Comparison of ENCODE assay signal across 1 cellular context in the genomic region with DNA sequence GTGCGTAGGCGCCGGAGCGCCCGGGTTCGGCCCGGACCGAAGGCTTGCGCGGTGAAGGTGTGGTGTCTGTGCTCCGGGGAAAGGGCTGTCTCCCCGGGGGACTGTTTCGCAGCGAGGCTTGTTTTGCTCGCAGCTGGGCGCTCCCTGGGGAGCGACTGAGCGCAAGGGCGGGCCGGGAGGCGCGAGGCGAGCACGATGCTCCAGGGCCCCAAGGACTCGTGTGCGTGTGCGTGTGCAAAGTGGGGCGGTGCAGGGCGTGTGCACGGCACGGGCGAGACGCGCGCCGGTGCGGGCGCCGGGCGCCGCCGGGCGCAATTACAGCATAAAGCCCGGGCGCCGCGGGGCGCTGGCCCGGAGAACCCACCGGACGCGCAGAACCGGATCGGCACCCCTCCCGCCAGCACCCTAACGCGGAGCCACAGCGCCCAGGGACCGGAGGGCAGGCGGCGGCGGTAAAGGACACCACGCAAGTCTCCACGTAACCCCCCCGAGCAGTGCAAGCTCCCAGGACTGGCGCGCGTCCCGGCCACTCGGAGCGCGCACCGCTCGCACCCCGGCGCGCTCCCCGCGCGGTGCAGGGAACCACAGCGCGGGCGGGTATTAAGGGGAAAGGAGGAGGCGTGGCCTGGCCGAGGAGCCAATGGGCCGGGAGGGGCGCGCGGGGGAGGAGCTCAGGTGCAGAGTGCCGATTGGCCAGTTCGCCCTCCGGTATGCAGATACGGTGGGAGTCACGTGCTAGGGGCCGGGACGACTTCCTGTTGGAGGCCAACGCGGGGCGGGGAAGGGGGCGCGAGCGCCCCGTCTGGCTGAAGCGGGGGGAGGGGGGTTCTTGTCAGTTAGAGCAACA.
TF ChIP-seq lines count a peak whose summit lies in the region.

A gene with protein sequence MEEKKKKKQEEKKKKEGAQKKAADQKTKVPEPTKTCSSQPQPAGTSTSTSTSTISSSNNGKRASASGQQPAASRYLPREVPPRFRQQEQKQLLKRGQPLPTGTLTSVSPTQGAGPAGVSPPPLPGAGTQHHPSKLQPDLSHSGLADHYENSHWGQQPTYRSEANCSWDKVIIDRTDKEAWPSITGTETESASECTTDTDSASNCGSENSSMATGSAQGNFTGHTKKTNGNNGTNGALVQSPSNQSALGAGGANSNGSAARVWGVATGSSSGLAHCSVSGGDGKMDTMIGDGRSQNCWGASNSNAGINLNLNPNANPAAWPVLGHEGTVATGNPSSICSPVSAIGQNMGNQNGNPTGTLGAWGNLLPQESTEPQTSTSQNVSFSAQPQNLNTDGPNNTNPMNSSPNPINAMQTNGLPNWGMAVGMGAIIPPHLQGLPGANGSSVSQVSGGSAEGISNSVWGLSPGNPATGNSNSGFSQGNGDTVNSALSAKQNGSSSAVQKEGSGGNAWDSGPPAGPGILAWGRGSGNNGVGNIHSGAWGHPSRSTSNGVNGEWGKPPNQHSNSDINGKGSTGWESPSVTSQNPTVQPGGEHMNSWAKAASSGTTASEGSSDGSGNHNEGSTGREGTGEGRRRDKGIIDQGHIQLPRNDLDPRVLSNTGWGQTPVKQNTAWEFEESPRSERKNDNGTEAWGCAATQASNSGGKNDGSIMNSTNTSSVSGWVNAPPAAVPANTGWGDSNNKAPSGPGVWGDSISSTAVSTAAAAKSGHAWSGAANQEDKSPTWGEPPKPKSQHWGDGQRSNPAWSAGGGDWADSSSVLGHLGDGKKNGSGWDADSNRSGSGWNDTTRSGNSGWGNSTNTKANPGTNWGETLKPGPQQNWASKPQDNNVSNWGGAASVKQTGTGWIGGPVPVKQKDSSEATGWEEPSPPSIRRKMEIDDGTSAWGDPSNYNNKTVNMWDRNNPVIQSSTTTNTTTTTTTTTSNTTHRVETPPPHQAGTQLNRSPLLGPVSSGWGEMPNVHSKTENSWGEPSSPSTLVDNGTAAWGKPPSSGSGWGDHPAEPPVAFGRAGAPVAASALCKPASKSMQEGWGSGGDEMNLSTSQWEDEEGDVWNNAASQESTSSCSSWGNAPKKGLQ (N-terminal part only) (plus strand): TSS at position 835 of the 847 bp plus-strand sequence. CDS start 45,504 bp downstream, outside the sequence.

TF ChIP-seq in HCT116, 20 proteins besides CTCF, POLR2A, EP300 and RAD21:
- TF ChIP-seq, protein P1, sequence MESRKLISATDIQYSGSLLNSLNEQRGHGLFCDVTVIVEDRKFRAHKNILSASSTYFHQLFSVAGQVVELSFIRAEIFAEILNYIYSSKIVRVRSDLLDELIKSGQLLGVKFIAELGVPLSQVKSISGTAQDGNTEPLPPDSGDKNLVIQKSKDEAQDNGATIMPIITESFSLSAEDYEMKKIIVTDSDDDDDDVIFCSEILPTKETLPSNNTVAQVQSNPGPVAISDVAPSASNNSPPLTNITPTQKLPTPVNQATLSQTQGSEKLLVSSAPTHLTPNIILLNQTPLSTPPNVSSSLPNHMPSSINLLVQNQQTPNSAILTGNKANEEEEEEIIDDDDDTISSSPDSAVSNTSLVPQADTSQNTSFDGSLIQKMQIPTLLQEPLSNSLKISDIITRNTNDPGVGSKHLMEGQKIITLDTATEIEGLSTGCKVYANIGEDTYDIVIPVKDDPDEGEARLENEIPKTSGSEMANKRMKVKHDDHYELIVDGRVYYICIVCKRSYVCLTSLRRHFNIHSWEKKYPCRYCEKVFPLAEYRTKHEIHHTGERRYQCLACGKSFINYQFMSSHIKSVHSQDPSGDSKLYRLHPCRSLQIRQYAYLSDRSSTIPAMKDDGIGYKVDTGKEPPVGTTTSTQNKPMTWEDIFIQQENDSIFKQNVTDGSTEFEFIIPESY (IDR thresholded peaks at IDR 0.05; ENCODE audit: extremely low read depth, insufficient replicate concordance, low read length), result no peak
- TF ChIP-seq SP1 (IDR thresholded peaks at IDR 0.05; ENCODE audit: low read depth), result peak; percentile 85
- TF ChIP-seq, protein P2, sequence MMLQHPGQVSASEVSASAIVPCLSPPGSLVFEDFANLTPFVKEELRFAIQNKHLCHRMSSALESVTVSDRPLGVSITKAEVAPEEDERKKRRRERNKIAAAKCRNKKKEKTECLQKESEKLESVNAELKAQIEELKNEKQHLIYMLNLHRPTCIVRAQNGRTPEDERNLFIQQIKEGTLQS (IDR thresholded peaks at IDR 0.05), result no peak
- TF ChIP-seq POLR2AphosphoS5 (IDR thresholded peaks at IDR 0.05; ENCODE audit: low read depth, low read length), result peak; percentile 97
- TF ChIP-seq SRF (IDR thresholded peaks at IDR 0.05; ENCODE audit: low read depth), result no peak
- TF ChIP-seq, protein P3, sequence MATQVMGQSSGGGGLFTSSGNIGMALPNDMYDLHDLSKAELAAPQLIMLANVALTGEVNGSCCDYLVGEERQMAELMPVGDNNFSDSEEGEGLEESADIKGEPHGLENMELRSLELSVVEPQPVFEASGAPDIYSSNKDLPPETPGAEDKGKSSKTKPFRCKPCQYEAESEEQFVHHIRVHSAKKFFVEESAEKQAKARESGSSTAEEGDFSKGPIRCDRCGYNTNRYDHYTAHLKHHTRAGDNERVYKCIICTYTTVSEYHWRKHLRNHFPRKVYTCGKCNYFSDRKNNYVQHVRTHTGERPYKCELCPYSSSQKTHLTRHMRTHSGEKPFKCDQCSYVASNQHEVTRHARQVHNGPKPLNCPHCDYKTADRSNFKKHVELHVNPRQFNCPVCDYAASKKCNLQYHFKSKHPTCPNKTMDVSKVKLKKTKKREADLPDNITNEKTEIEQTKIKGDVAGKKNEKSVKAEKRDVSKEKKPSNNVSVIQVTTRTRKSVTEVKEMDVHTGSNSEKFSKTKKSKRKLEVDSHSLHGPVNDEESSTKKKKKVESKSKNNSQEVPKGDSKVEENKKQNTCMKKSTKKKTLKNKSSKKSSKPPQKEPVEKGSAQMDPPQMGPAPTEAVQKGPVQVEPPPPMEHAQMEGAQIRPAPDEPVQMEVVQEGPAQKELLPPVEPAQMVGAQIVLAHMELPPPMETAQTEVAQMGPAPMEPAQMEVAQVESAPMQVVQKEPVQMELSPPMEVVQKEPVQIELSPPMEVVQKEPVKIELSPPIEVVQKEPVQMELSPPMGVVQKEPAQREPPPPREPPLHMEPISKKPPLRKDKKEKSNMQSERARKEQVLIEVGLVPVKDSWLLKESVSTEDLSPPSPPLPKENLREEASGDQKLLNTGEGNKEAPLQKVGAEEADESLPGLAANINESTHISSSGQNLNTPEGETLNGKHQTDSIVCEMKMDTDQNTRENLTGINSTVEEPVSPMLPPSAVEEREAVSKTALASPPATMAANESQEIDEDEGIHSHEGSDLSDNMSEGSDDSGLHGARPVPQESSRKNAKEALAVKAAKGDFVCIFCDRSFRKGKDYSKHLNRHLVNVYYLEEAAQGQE (IDR thresholded peaks at IDR 0.05; ENCODE audit: low read depth), result no peak
- no peak for TF ChIP-seq EZH2 (IDR thresholded peaks at IDR 0.05)
- TF ChIP-seq CEBPB (IDR thresholded peaks at IDR 0.05; ENCODE audit: low read depth), result no peak
- no peak; the same call in 1 of the 2 replicates for TF ChIP-seq SIN3A (IDR thresholded peaks at IDR 0.05; ENCODE audit: low read depth)
- no peak for TF ChIP-seq ZNF274 (IDR thresholded peaks at IDR 0.05; ENCODE audit: low read depth, low read length)
- TF ChIP-seq, protein P4, sequence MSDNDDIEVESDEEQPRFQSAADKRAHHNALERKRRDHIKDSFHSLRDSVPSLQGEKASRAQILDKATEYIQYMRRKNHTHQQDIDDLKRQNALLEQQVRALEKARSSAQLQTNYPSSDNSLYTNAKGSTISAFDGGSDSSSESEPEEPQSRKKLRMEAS (IDR thresholded peaks at IDR 0.05), result peak; percentile 77
- no peak for TF ChIP-seq JUND (IDR thresholded peaks at IDR 0.05)
- no peak for TF ChIP-seq EZH2phosphoT487 (IDR thresholded peaks at IDR 0.05; ENCODE audit: borderline replicate concordance)
- TF ChIP-seq EGR1 (IDR thresholded peaks at IDR 0.05; ENCODE audit: low read depth), result peak; percentile 88
- TF ChIP-seq CBX3 (IDR thresholded peaks at IDR 0.05; ENCODE audit: low read depth), result peak; percentile 53; the same call in 1 of the 2 replicates
- no peak; the same call in 1 of the 2 replicates for TF ChIP-seq ELF1 (IDR thresholded peaks at IDR 0.05; ENCODE audit: borderline replicate concordance, low read depth)
- peak; percentile 86 for TF ChIP-seq YY1 (IDR thresholded peaks at IDR 0.05; ENCODE audit: extremely low read depth, insufficient replicate concordance, low read depth, low read length)
- TF ChIP-seq FOSL1 (IDR thresholded peaks at IDR 0.05; ENCODE audit: low read depth), result no peak
- TF ChIP-seq ZFX (IDR thresholded peaks at IDR 0.05), result no peak
- TF ChIP-seq TCF7L2 (IDR thresholded peaks at IDR 0.05; ENCODE audit: borderline replicate concordance, extremely low read depth, insufficient read depth, insufficient read length), result no peak
